In genomic region chr11:506950-507726, GRCh38 we compare ENCODE assay signal across 1 cellular context.
TF ChIP-seq lines count a peak whose summit lies in the region.

Gene RNH1, minus strand, starts transcription at chr11:507242. Its CDS starts 5,080 bp downstream, at chr11:502162.

TF ChIP-seq in HepG2, 621 proteins besides CTCF, POLR2A, EP300 and RAD21 (continued from another document and continues in another):
- no peak for TF ChIP-seq THRA (CRISPR knock-in tag; IDR thresholded peaks at IDR 0.05; ENCODE audit: borderline replicate concordance)
- no peak for TF ChIP-seq ZNF30 (CRISPR knock-in tag; IDR thresholded peaks at IDR 0.05)
- no peak; the same call in 1 of the 2 replicates for TF ChIP-seq ERF (CRISPR knock-in tag; IDR thresholded peaks at IDR 0.05)
- no peak for TF ChIP-seq ZNF740 (CRISPR knock-in tag; IDR thresholded peaks at IDR 0.05)
- TF ChIP-seq ATRX (CRISPR knock-in tag; IDR thresholded peaks at IDR 0.05; ENCODE audit: borderline replicate concordance) = no peak
- no peak for TF ChIP-seq ATM (IDR thresholded peaks at IDR 0.05; ENCODE audit: borderline replicate concordance)
- TF ChIP-seq ZNF652 (CRISPR knock-in tag; IDR thresholded peaks at IDR 0.05; ENCODE audit: borderline replicate concordance, low read depth) = 0 out of 2 replicates have a peak, but pooled peaks have one; percentile 0
- no peak for TF ChIP-seq GRHL1 (CRISPR knock-in tag; conservative IDR thresholded peaks at IDR 0.05)
- TF ChIP-seq RBFOX2 (IDR thresholded peaks at IDR 0.05; ENCODE audit: low read depth, low read length) = peak; percentile 81
- TF ChIP-seq ZNF501 (CRISPR knock-in tag; IDR thresholded peaks at IDR 0.05) = no peak
- no peak for TF ChIP-seq GPN1 (CRISPR knock-in tag; IDR thresholded peaks at IDR 0.05; ENCODE audit: borderline replicate concordance)
- TF ChIP-seq ETV5 (CRISPR knock-in tag; IDR thresholded peaks at IDR 0.05; ENCODE audit: borderline replicate concordance) = 0 out of 2 replicates have a peak, but pooled peaks have one; percentile 6
- TF ChIP-seq IKZF1 (IDR thresholded peaks at IDR 0.05) = no peak
- no peak for TF ChIP-seq MBD4 (IDR thresholded peaks at IDR 0.05; ENCODE audit: borderline replicate concordance, low read length)
- peak; percentile 12; the same call in 1 of the 2 replicates for TF ChIP-seq ZNF275 (CRISPR knock-in tag; IDR thresholded peaks at IDR 0.05; ENCODE audit: borderline replicate concordance)
- TF ChIP-seq FOXA1 (IDR thresholded peaks at IDR 0.05) = no peak
- 0 out of 2 replicates have a peak, but pooled peaks have one; percentile 30 for TF ChIP-seq FOXA1 (CRISPR knock-in tag; IDR thresholded peaks at IDR 0.05)
- no peak for TF ChIP-seq RARG (CRISPR knock-in tag; IDR thresholded peaks at IDR 0.05; ENCODE audit: low read depth)
- TF ChIP-seq HMGXB3 (CRISPR knock-in tag; IDR thresholded peaks at IDR 0.05; ENCODE audit: borderline replicate concordance) = no peak
- no peak for TF ChIP-seq NFIC (IDR thresholded peaks at IDR 0.05; ENCODE audit: low read length)
- TF ChIP-seq ZBTB21 (CRISPR knock-in tag; IDR thresholded peaks at IDR 0.05) = no peak
- TF ChIP-seq CHD4 (IDR thresholded peaks at IDR 0.05; ENCODE audit: borderline replicate concordance, low read length) = no peak
- peak; percentile 11 for TF ChIP-seq YY1 (IDR thresholded peaks at IDR 0.05; ENCODE audit: insufficient read depth, insufficient replicate concordance, low read depth, low read length)
- TF ChIP-seq ZNF556 (CRISPR knock-in tag; IDR thresholded peaks at IDR 0.05; ENCODE audit: borderline replicate concordance) = no peak; the same call in 1 of the 2 replicates
- TF ChIP-seq FUBP1 (CRISPR knock-in tag; IDR thresholded peaks at IDR 0.05; ENCODE audit: borderline replicate concordance) = no peak
- TF ChIP-seq NR2F1 (CRISPR knock-in tag; IDR thresholded peaks at IDR 0.05) = no peak
- peak; percentile 32 for TF ChIP-seq ZNF687 (CRISPR knock-in tag; IDR thresholded peaks at IDR 0.05)
- no peak; the same call in 1 of the 2 replicates for TF ChIP-seq KAT8 (CRISPR knock-in tag; IDR thresholded peaks at IDR 0.05)
- 0 out of 2 replicates have a peak, but pooled peaks have one; percentile 13 for TF ChIP-seq MTERF4 (CRISPR knock-in tag; IDR thresholded peaks at IDR 0.05)
- TF ChIP-seq CAMTA2 (CRISPR knock-in tag; IDR thresholded peaks at IDR 0.05; ENCODE audit: borderline replicate concordance) = peak; percentile 15; the same call in 1 of the 2 replicates
- no peak for TF ChIP-seq ZNF572 (CRISPR knock-in tag; IDR thresholded peaks at IDR 0.05)
- no peak for TF ChIP-seq U2AF2 (IDR thresholded peaks at IDR 0.05; ENCODE audit: low read depth, low read length)
- peak; percentile 96 for TF ChIP-seq PHF8 (CRISPR knock-in tag; IDR thresholded peaks at IDR 0.05)
- TF ChIP-seq ZBTB7B (CRISPR knock-in tag; IDR thresholded peaks at IDR 0.05) = peak; percentile 11
- TF ChIP-seq CENPT (CRISPR knock-in tag; IDR thresholded peaks at IDR 0.05; ENCODE audit: low read depth) = 0 out of 2 replicates have a peak, but pooled peaks have one; percentile 49
- no peak for TF ChIP-seq ZNF576 (CRISPR knock-in tag; IDR thresholded peaks at IDR 0.05)
- TF ChIP-seq PATZ1 (CRISPR knock-in tag; IDR thresholded peaks at IDR 0.05) = no peak
- peak; percentile 33; the same call in 1 of the 2 replicates for TF ChIP-seq SPEN (CRISPR knock-in tag; IDR thresholded peaks at IDR 0.05; ENCODE audit: low read depth)
- no peak for TF ChIP-seq ZNF512 (CRISPR knock-in tag; IDR thresholded peaks at IDR 0.05)
